9 cellular contexts compared by ENCODE assay signal in genomic region chr1:20788489-20788795, GRCh38. TPM values are rescaled to one million over a fixed set of nuclear protein-coding genes. Genes with fewer than 3 reads are reported as not detected.
DNase-seq lines count a peak whose midpoint lies in the region; ATAC-seq and TF ChIP-seq lines count a peak whose summit lies in the region.
"Had no signal": no experiment of that assay in that cellular context is flagged by ENCODE, and none has a peak within 500 bp of the region (broad histone marks: within the 10 kb centered on the region; RNA-seq: fewer than 3 reads in every experiment).

No MANE protein-coding gene starts in this region.

- H3K4me2 ChIP-seq in BLaER1 (peak overlapping the region; percentile 88), IMR-90 (ENCODE audit: low read depth, low read length) (peak overlapping the region; percentile 74; the same call in 1 of the 2 replicates)

- peaks cover 3 to 25% of the 10 kb centered on the region in 2 experiments; a peak in 3 of 4 replicates for H3K79me1 ChIP-seq in IMR-90 (ENCODE audit: low read depth in 1 of 2, low read length in 2 of 2)

- peak overlapping the region; percentile 83 for H2AK5ac ChIP-seq in IMR-90 (ENCODE audit: low read depth, low read length)

- H2AFZ ChIP-seq in IMR-90 (replicated peaks; ENCODE audit: low read length, poor library complexity): peak overlapping the region; percentile 19

- no CpG with 5 or more reads among the region's 8 CpGs for WGBS in IMR-90 (ENCODE audit: extremely low coverage in 2 of 2, insufficient read length in 1 of 2), 2 experiments

- TF ChIP-seq CTCF in IMR-90 (conservative IDR thresholded peaks at IDR 0.05; ENCODE audit: low read depth, low read length) (no peak), ascending aorta (IDR thresholded peaks at IDR 0.05) (no peak), nephron progenitor cell (IDR thresholded peaks at IDR 0.05) (no peak), GM10248 (IDR thresholded peaks at IDR 0.05; ENCODE audit: control extremely low read depth, extremely low read depth, low read depth, missing control alignments) (no peak)

- CTCF ChIA-PET in IMR-90 (lab: Yijun Ruan, JAX) (no interaction called here), GM10248 (lab: Yijun Ruan, JAX) (interaction anchor here (2.0 to 3.7 kb wide), 2 partner anchors 11 to 20 kb away, joined by 8 to 13 read pairs; no protein-coding TSS in a partner anchor)

- peak overlapping the region; percentile 63; the same call in 1 of the 2 replicates for H2BK20ac ChIP-seq in IMR-90 (ENCODE audit: low read depth, low read length)

- dilution Hi-C loops in IMR-90 (cut with HindIII; ENCODE audit: low sequenced_read_pairs, unreplicated experiment): no loop called here

- no peaks in the 10 kb centered on the region for H3K36me3 Mint-ChIP-seq in nephron progenitor cell (ENCODE audit: low read depth)

- H3K9me3 Mint-ChIP-seq in nephron progenitor cell: no peaks in the 10 kb centered on the region

- TF ChIP-seq RAD21 in IMR-90 (IDR thresholded peaks at IDR 0.05; ENCODE audit: low read length): no peak

- ATAC-seq in IMR-90 (ENCODE audit: low read depth): no peak
- no peak for ATAC-seq in GM18870 (IDR thresholded peaks at IDR 0.05; ENCODE audit: unreplicated experiment)

- H2BK15ac ChIP-seq in IMR-90 (ENCODE audit: low read depth, low read length): peak overlapping the region; percentile 75; the same call in 1 of the 3 replicates

- H4K20me1 ChIP-seq in BLaER1 (peaks cover 31% of the 10 kb centered on the region), IMR-90 (ENCODE audit: insufficient read depth, low read length) (peaks cover 30% of the 10 kb centered on the region)

- peak overlapping the region; percentile 99 for H3K14ac ChIP-seq in IMR-90 (replicated peaks; ENCODE audit: low read depth, low read length)

- H3K27ac Mint-ChIP-seq in nephron progenitor cell: peak overlapping the region; percentile 99

- H3K4ac ChIP-seq in IMR-90 (ENCODE audit: low read depth, low read length): peak overlapping the region; percentile 98

- H2BK120ac ChIP-seq in IMR-90 (ENCODE audit: low read depth, low read length): peak overlapping the region; percentile 92; the same call in 1 of the 2 replicates

- H3K36me3 ChIP-seq in BLaER1 (no peaks in the 10 kb centered on the region), IMR-90 (ENCODE audit: control insufficient read depth, insufficient read depth, low read length) (no peaks in the 10 kb centered on the region), ascending aorta (no peaks in the 10 kb centered on the region)

- in situ Hi-C loops in IMR-90 (cut with MboI; ENCODE audit: low sequenced_read_pairs): loop anchor here (10.0 kb wide), 1 partner anchor 406 kb away; no protein-coding TSS in a partner anchor

- H3K4me1 ChIP-seq in BLaER1: peaks cover 30% of the 10 kb centered on the region
- H3K4me1 ChIP-seq in IMR-90 (ENCODE audit: control insufficient read depth, insufficient read depth, low read length): peaks cover 7% of the 10 kb centered on the region; the same call in 1 of the 2 replicates
- peaks cover 6% of the 10 kb centered on the region in 2 donors for H3K4me1 ChIP-seq in ascending aorta

- peak overlapping the region; percentile 6; the same call in 1 of the 2 replicates for H3K18ac ChIP-seq in IMR-90 (ENCODE audit: low read depth, low read length)

- H3K9ac ChIP-seq in BLaER1: peak overlapping the region; percentile 97; the same call in 1 of the 2 replicates
- peak overlapping the region; percentile 94; the same call in 1 of the 2 replicates for H3K9ac ChIP-seq in IMR-90 (ENCODE audit: low read depth, low read length)

- intact Hi-C loops in IMR-90 (cut with micrococcal nuclease) (loop anchor here (10.0 kb wide), 1 partner anchor 286 kb away; no protein-coding TSS in a partner anchor), ascending aorta (cut with DNase I) (loop anchor here (5.0 to 10.0 kb wide), 4 partner anchors 91 to 1666 kb away; partner anchors contain the start of genes CDC42, EIF4G3 and ZBTB40)

- peak overlapping the region; percentile 49 for H4K5ac ChIP-seq in IMR-90 (ENCODE audit: low read depth, low read length)

- peak overlapping the region; percentile 94 for H3K4me3 Mint-ChIP-seq in nephron progenitor cell

- H4K8ac ChIP-seq in IMR-90 (ENCODE audit: low read depth in 2 of 2, low read length in 2 of 2): peak overlapping the region; percentile 67 to 88

- peaks cover 4% of the 10 kb centered on the region for H3K27me3 Mint-ChIP-seq in nephron progenitor cell (ENCODE audit: low read depth, poor library complexity)

- peak overlapping the region; percentile 90 for H2BK5ac ChIP-seq in IMR-90 (ENCODE audit: low read depth, low read length, poor library complexity, severe bottlenecking)

- 0 out of 2 replicates have a peak overlapping the region, but pooled peaks have one; percentile 96 for H3K27ac ChIP-seq in BLaER1
- peak overlapping the region; percentile 62 for H3K27ac ChIP-seq in IMR-90 (ENCODE audit: insufficient read depth, low read length)
- peak overlapping the region; percentile 95 to 99 for H3K27ac ChIP-seq in ascending aorta

- peak overlapping the region; percentile 94; the same call in 1 of the 2 replicates for H3K56ac ChIP-seq in IMR-90 (ENCODE audit: extremely low read depth, insufficient read depth, low read length)

- POLR2A ChIA-PET in IMR-90 (lab: Charles Lee; ENCODE audit: unreplicated experiment): no interaction called here
- POLR2A ChIA-PET in GM10248 (lab: Yijun Ruan, JAX): no interaction called here

- H3K9me3 ChIP-seq in BLaER1: no peaks in the 10 kb centered on the region
- H3K9me3 ChIP-seq in IMR-90 (ENCODE audit: control insufficient read depth, insufficient read depth, low read length): no peaks in the 10 kb centered on the region
- H3K9me3 ChIP-seq in ascending aorta: no peaks in the 10 kb centered on the region

- H3K4me3 ChIP-seq in BLaER1: no peak overlapping the region
- no peak overlapping the region for H3K4me3 ChIP-seq in IMR-90 (ENCODE audit: insufficient read depth, low read depth, low read length)
- peak overlapping the region in 1 of 2 donors; percentile 89 for H3K4me3 ChIP-seq in ascending aorta

- DNase-seq in IMR-90: no peak
- no peak for DNase-seq in ascending aorta (ENCODE audit: low spot score in 2 of 2)
- DNase-seq in nephron progenitor cell: no peak
- no peak for DNase-seq in effector CD4-positive, alpha-beta T cell
- DNase-seq in GM10248 (ENCODE audit: extremely low spot score): no peak
- DNase-seq in NCI-H510A treated with DMSO at 0.1 percent for 48 hours (lab: John Stamatoyannopoulos, UW): no peak
- DNase-seq: GF-D8 had no signal

- peak overlapping the region; percentile 97; the same call in 1 of the 2 replicates for H3K23ac ChIP-seq in IMR-90 (ENCODE audit: low read depth, low read length)

- H3K27me3 ChIP-seq in BLaER1: no peaks in the 10 kb centered on the region
- no peaks in the 10 kb centered on the region for H3K27me3 ChIP-seq in IMR-90 (ENCODE audit: control insufficient read depth, insufficient read depth, low read length)
- H3K27me3 ChIP-seq in ascending aorta: no peaks in the 10 kb centered on the region

- H4K91ac ChIP-seq in IMR-90 (ENCODE audit: insufficient read depth, low read depth, low read length): peak overlapping the region; percentile 60

- H3K9me1 ChIP-seq in IMR-90 (ENCODE audit: insufficient read depth, low read length): peaks cover 11% of the 10 kb centered on the region; the same call in 1 of the 2 replicates

- peak overlapping the region; percentile 67 for H2AK9ac ChIP-seq in IMR-90 (replicated peaks; ENCODE audit: low read depth, low read length, poor library complexity)

- no peak for TF ChIP-seq POLR2A in IMR-90 (IDR thresholded peaks at IDR 0.05; ENCODE audit: low read depth, low read length)

- no TSS peak for BruUV-seq in IMR-90 (replicated peaks; lab: Mats Ljungman, UMichigan)

- peaks cover 38% of the 10 kb centered on the region for H3K4me1 Mint-ChIP-seq in nephron progenitor cell

TF ChIP-seq in IMR-90, 13 proteins besides CTCF, POLR2A, EP300 and RAD21:
- TF ChIP-seq MAZ (IDR thresholded peaks at IDR 0.05; ENCODE audit: borderline replicate concordance, low read depth, low read length): no peak
- no peak for TF ChIP-seq ELK1 (IDR thresholded peaks at IDR 0.05; ENCODE audit: borderline replicate concordance, low read depth, low read length)
- no peak for TF ChIP-seq RFX5 (IDR thresholded peaks at IDR 0.05; ENCODE audit: low read depth, low read length)
- TF ChIP-seq FOS (IDR thresholded peaks at IDR 0.05; ENCODE audit: low read depth, low read length): no peak
- no peak for TF ChIP-seq SMC3 (IDR thresholded peaks at IDR 0.05; ENCODE audit: low read depth, low read length)
- no peak for TF ChIP-seq CEBPB (IDR thresholded peaks at IDR 0.05; ENCODE audit: low read depth, low read length)
- no peak for TF ChIP-seq USF2 (IDR thresholded peaks at IDR 0.05; ENCODE audit: low read depth, low read length)
- no peak for TF ChIP-seq RCOR1 (IDR thresholded peaks at IDR 0.05; ENCODE audit: insufficient replicate concordance, low read length)

RNA-seq across cellular contexts. Expression of gene HP1BP3, which starts 1.3 kb away (rescaled TPM):
- total RNA-seq in IMR-90 (2012; rRNA removed): 88.4 and 111 TPM in 2 replicates
- 146 and 151 TPM in 2 replicates for polyA plus RNA-seq in IMR-90 (2012; rRNA removed)
- 53.0 and 110 TPM in 2 replicates for polyA plus RNA-seq in IMR-90 (2012; cell fraction: cytosol; rRNA removed)
- 75.3 and 282 TPM in 2 replicates for polyA plus RNA-seq in IMR-90 (2012; cell fraction: nucleus; rRNA removed; ENCODE audit: low replicate concordance)
- total RNA-seq in ascending aorta: 109 TPM

RNA-seq across cellular contexts. Expression of gene SH2D5, which starts 55.9 kb away (rescaled TPM):
- 6.7 and 7.2 TPM in 2 replicates for total RNA-seq in IMR-90 (2012; rRNA removed)
- polyA plus RNA-seq in IMR-90 (2012; rRNA removed): 13.5 and 14.4 TPM in 2 replicates
- polyA plus RNA-seq in IMR-90 (2012; cell fraction: cytosol; rRNA removed): 7.8 and 10.5 TPM in 2 replicates
- 48.2 and 69.5 TPM in 2 replicates for polyA plus RNA-seq in IMR-90 (2012; cell fraction: nucleus; rRNA removed; ENCODE audit: low replicate concordance)
- total RNA-seq in ascending aorta: not detected
